ENCODE assay signal across 11 cellular contexts in genomic region chr2:201904529-201905420, GRCh38.
DNase-seq lines count a peak whose midpoint lies in the region; ATAC-seq and TF ChIP-seq lines count a peak whose summit lies in the region.
"Had no signal": no experiment of that assay in that cellular context is flagged by ENCODE, and none has a peak within 500 bp of the region (broad histone marks: within the 10 kb centered on the region; RNA-seq: fewer than 3 reads in every experiment).

No MANE protein-coding gene starts in this region.

- ATAC-seq in GM18511 (IDR thresholded peaks at IDR 0.05; ENCODE audit: unreplicated experiment) (peak; percentile 87), GM21529 (IDR thresholded peaks at IDR 0.05; ENCODE audit: unreplicated experiment) (peak; percentile 86), HG03135 (IDR thresholded peaks at IDR 0.05; ENCODE audit: unreplicated experiment) (peak; percentile 94)

- peaks cover 41% of the 10 kb centered on the region for H3K4me1 Mint-ChIP-seq in endodermal cell

- peaks cover 22% of the 10 kb centered on the region for H3K4me1 ChIP-seq in endodermal cell (ENCODE audit: control insufficient read depth, insufficient read depth, low read length)

- peak; percentile 71 for DNase-seq in endodermal cell
- no peak for DNase-seq in NCI-H345 treated with DMSO at 0.1 percent for 48 hours (lab: John Stamatoyannopoulos, UW; ENCODE audit: unreplicated experiment)
- no peak for DNase-seq in AG08396 (ENCODE audit: low spot score)
- DNase-seq in T1000 (lab: John Stamatoyannopoulos, UW), result no peak
- DNase-seq in stimulated activated naive CD4-positive, alpha-beta T cell treated with Interleukin-2 at 50 U/mL for 16 hours (lab: John Stamatoyannopoulos, UW), result no peak
- DNase-seq: CD4-positive, CD25-positive, alpha-beta regulatory T cell; MV-4-11; SIG-M5 had no signal

- no peaks in the 10 kb centered on the region for H3K9me3 Mint-ChIP-seq in endodermal cell

- no peak for TF ChIP-seq CTCF in endodermal cell (conservative IDR thresholded peaks at IDR 0.05)

- H3K9me3 ChIP-seq in endodermal cell (ENCODE audit: control insufficient read depth, low read length), result no peaks in the 10 kb centered on the region

- no peak overlapping the region for H3K4me3 ChIP-seq in endodermal cell (ENCODE audit: low read length)

- H3K4me3 Mint-ChIP-seq in endodermal cell, result no peak overlapping the region
- H3K4me3 Mint-ChIP-seq: CD4-positive, CD25-positive, alpha-beta regulatory T cell had no signal

- peak overlapping the region; percentile 22 for H3K27ac Mint-ChIP-seq in endodermal cell
- H3K27ac Mint-ChIP-seq: CD4-positive, CD25-positive, alpha-beta regulatory T cell had no signal

- no peaks in the 10 kb centered on the region for H3K36me3 ChIP-seq in endodermal cell (ENCODE audit: control insufficient read depth, insufficient read depth, low read length)

- no peaks in the 10 kb centered on the region for H3K27me3 ChIP-seq in endodermal cell (ENCODE audit: control insufficient read depth, insufficient read depth, low read length, poor library complexity, severe bottlenecking)

- no peaks in the 10 kb centered on the region for H3K36me3 Mint-ChIP-seq in endodermal cell (ENCODE audit: low read depth)

- no peaks in the 10 kb centered on the region for H3K27me3 Mint-ChIP-seq in endodermal cell (ENCODE audit: insufficient read depth)

- no peak overlapping the region for H3K27ac ChIP-seq in endodermal cell (ENCODE audit: low read depth, low read length)

- no peak overlapping the region for H3K9ac ChIP-seq in endodermal cell (ENCODE audit: extremely low read depth, low read length, poor library complexity, severe bottlenecking)

- 51 to 63% methylated on average over 5 of the region's 5 CpGs for WGBS in endodermal cell (ENCODE audit: insufficient coverage in 1 of 2, insufficient read length in 1 of 2), 2 experiments
